ENCODE assay signal across 19 cellular contexts in genomic region chr11:86514453-86514852, GRCh38.
DNase-seq lines count a peak whose midpoint lies in the region; ATAC-seq, FAIRE-seq and TF ChIP-seq lines count a peak whose summit lies in the region.
"Had no signal": no experiment of that assay in that cellular context is flagged by ENCODE, and none has a peak within 500 bp of the region (broad histone marks: within the 10 kb centered on the region; RNA-seq: fewer than 3 reads in every experiment).

No MANE protein-coding gene starts in this region.

- RAD21 ChIA-PET in GM12878 (lab: Charles Lee; ENCODE audit: unreplicated experiment) = interaction anchor here (0.7 to 3.6 kb wide), 2 partner anchors 79 to 94 kb away, joined by 3 to 17 read pairs; no protein-coding TSS in a partner anchor

- no peak overlapping the region for H2AFZ ChIP-seq in Karpas-422 (ENCODE audit: low read length)
- no peak overlapping the region for H2AFZ ChIP-seq in GM12878 (ENCODE audit: control insufficient read depth, low read depth, low read length)

- POLR2A ChIA-PET in A549 (lab: Yijun Ruan, JAX) = no interaction called here
- POLR2A ChIA-PET in GM12878 (lab: Charles Lee) = no interaction called here

- FAIRE-seq in A549 (lab: Jason Lieb, UNC) = no peak
- FAIRE-seq in GM12878 (lab: Jason Lieb, UNC) = no peak
- FAIRE-seq: A204.1, H54 had no signal

- 96% methylated on average over 1 of the region's 1 CpG for WGBS in A549 (ENCODE audit: missing lambda C conversion rate)
- 5% methylated on average over 1 of the region's 1 CpG for WGBS in GM12878 (ENCODE audit: insufficient coverage, insufficient replicate concordance, low lambda C conversion rate, missing lambda C conversion rate)

- CTCF ChIA-PET in A549 (lab: Yijun Ruan, JAX) = interaction anchor here (0.8 to 2.0 kb wide), 4 partner anchors 8 to 104 kb away, joined by 3 to 5 read pairs (median 4); no protein-coding TSS in a partner anchor
- CTCF ChIA-PET in GM12878 (lab: Yijun Ruan, JAX) = interaction anchor here (0.9 to 2.3 kb wide), 6 partner anchors 29 to 94 kb away, joined by 3 to 9 read pairs (median 4); no protein-coding TSS in a partner anchor

- no peaks in the 10 kb centered on the region for H4K20me1 ChIP-seq in Karpas-422 (ENCODE audit: insufficient read depth, low read depth, low read length)
- no peaks in the 10 kb centered on the region for H4K20me1 ChIP-seq in GM12878 (ENCODE audit: control insufficient read depth, insufficient read depth)

- ATAC-seq in A549 (no peak), GM19452 (IDR thresholded peaks at IDR 0.05; ENCODE audit: unreplicated experiment) (peak; percentile 51), GM12878 (peak; percentile 45), SK-N-SH treated with all-trans-retinoic acid at 6 μM for 48 hours (no peak), HG03565 (IDR thresholded peaks at IDR 0.05; ENCODE audit: unreplicated experiment) (no peak)
- ATAC-seq: lower lobe of right lung had no signal

- H3K79me2 ChIP-seq in Karpas-422 (ENCODE audit: low read length) (no peaks in the 10 kb centered on the region), GM12878 (ENCODE audit: control insufficient read depth, insufficient read depth, low read length) (no peaks in the 10 kb centered on the region)

- H3K9me2 ChIP-seq in Karpas-422 (replicated peaks; ENCODE audit: insufficient read depth, low read length) = no peaks in the 10 kb centered on the region

- SMC1A ChIA-PET in GM12878 (lab: Charles Lee; ENCODE audit: uncharacterized antibody, unreplicated experiment) = interaction anchor here (1.0 to 2.5 kb wide), 10 partner anchors 9 to 94 kb away, joined by 3 to 10 read pairs (median 4); no protein-coding TSS in a partner anchor

- intact Hi-C loops in GM12878 (cut with micrococcal nuclease; ENCODE audit: unreplicated experiment) = no loop called here

- H3K36me3 ChIP-seq in Karpas-422 (ENCODE audit: insufficient read depth, low read length) (no peaks in the 10 kb centered on the region), GM12878 (ENCODE audit: control insufficient read depth in 2 of 2, insufficient read depth in 2 of 2, low read length in 1 of 2) (no peaks in the 10 kb centered on the region)
- H3K36me3 ChIP-seq: lower lobe of right lung had no signal

- in situ Hi-C loops in GM12878 (cut with MboI) = no loop called here

- peaks cover 9% of the 10 kb centered on the region; the same call in 1 of the 2 replicates for H3K27me3 ChIP-seq in Karpas-422 (ENCODE audit: low read length)
- H3K27me3 ChIP-seq in GM12878 (replicated peaks in 1 of 2; ENCODE audit: control insufficient read depth in 2 of 2, insufficient read depth in 2 of 2, low read length in 1 of 2) = peaks cover 0 to 1% of the 10 kb centered on the region in 2 experiments; a peak in 1 of 4 replicates
- H3K27me3 ChIP-seq: testis had no signal

- TF ChIP-seq POLR2A in A549 (IDR thresholded peaks at IDR 0.05; ENCODE audit: low read length) = no peak
- no peak for TF ChIP-seq POLR2A in GM12878 (IDR thresholded peaks at IDR 0.05; ENCODE audit: low read depth, low read length)

- DNase-seq in A549 (ENCODE audit: low read depth in 1 of 2, low spot score in 1 of 2) (no peak), Karpas-422 (peak; percentile 78), GM12878 (ENCODE audit: low read depth, low spot score) (no peak), SW480 (ENCODE audit: low spot score) (no peak), hepatic stellate cell (ENCODE audit: low spot score) (no peak)
- DNase-seq: CD8-positive, alpha-beta memory T cell; cerebellar nuclear complex; foreskin fibroblast; lower lobe of right lung; NCI-H2081 treated with DMSO at 0.1 percent for 48 hours; Right ventricle myocardium superior; T1000; testis had no signal

- TF ChIP-seq EP300 in A549 (IDR thresholded peaks at IDR 0.05) = no peak
- TF ChIP-seq EP300 in GM12878 (IDR thresholded peaks at IDR 0.05; ENCODE audit: borderline replicate concordance in 1 of 2, control insufficient read depth in 1 of 2, low read depth in 2 of 2, low read length in 2 of 2) = no peak

- no peak for TF ChIP-seq CTCF in A549 (IDR thresholded peaks at IDR 0.05)
- no peak for TF ChIP-seq CTCF in GM12878 (IDR thresholded peaks at IDR 0.05 in 2 of 3, conservative IDR thresholded peaks at IDR 0.05 in 1 of 3; ENCODE audit: control insufficient read depth in 2 of 3, extremely low read depth in 1 of 3, insufficient read depth in 1 of 3, low read depth in 3 of 3, low read length in 3 of 3)

- H3K4me3 ChIP-seq in A549 (no peak overlapping the region), Karpas-422 (ENCODE audit: low read length) (no peak overlapping the region), GM12878 (no peak overlapping the region)
- H3K4me3 ChIP-seq: lower lobe of right lung, testis had no signal

- H3K27ac ChIP-seq in A549 (peak overlapping the region; percentile 9 to 31; a peak in 3 of 6 replicates), Karpas-422 (ENCODE audit: low read length) (no peak overlapping the region), GM12878 (ENCODE audit: control insufficient read depth, insufficient read depth) (no peak overlapping the region)
- H3K27ac ChIP-seq: HL-60, lower lobe of right lung, testis had no signal

- peaks cover 70% of the 10 kb centered on the region for H3K4me1 ChIP-seq in A549
- H3K4me1 ChIP-seq in Karpas-422 (ENCODE audit: low read length) = peaks cover 6% of the 10 kb centered on the region
- no peaks in the 10 kb centered on the region for H3K4me1 ChIP-seq in GM12878 (ENCODE audit: control insufficient read depth, insufficient read depth, low read length)

- H3K4me2 ChIP-seq in A549 (no peak overlapping the region), Karpas-422 (ENCODE audit: low read depth, low read length, poor library complexity, severe bottlenecking) (no peak overlapping the region), GM12878 (ENCODE audit: control insufficient read depth, insufficient read depth) (no peak overlapping the region)

- peaks cover 19% of the 10 kb centered on the region for H3K9me3 ChIP-seq in A549
- no peaks in the 10 kb centered on the region for H3K9me3 ChIP-seq in Karpas-422 (ENCODE audit: low read length)
- H3K9me3 ChIP-seq in GM12878 (replicated peaks; ENCODE audit: control insufficient read depth, insufficient read depth, low read length) = no peaks in the 10 kb centered on the region; the same call in 2 of the 3 replicates
- H3K9me3 ChIP-seq: lower lobe of right lung, testis had no signal

- H3K9ac ChIP-seq in Karpas-422 (ENCODE audit: low read length) (no peak overlapping the region), GM12878 (ENCODE audit: control insufficient read depth, insufficient read depth, low read length) (no peak overlapping the region)

- BruUV-seq in GM12878 (replicated peaks; lab: Mats Ljungman, UMichigan) = no TSS peak

- no peak for TF ChIP-seq RAD21 in A549 (conservative IDR thresholded peaks at IDR 0.05 in 1 of 2, IDR thresholded peaks at IDR 0.05 in 1 of 2)
- TF ChIP-seq RAD21 in GM12878 (IDR thresholded peaks at IDR 0.05; ENCODE audit: insufficient read depth, low read depth, low read length) = no peak

TF ChIP-seq in A549, 52 proteins besides CTCF, POLR2A, EP300 and RAD21 (continues in another document):
- TF ChIP-seq ZFP36 (IDR thresholded peaks at IDR 0.05; ENCODE audit: borderline replicate concordance, partially characterized antibody) (no peak), RFX5 (IDR thresholded peaks at IDR 0.05) (no peak), CEBPB (IDR thresholded peaks at IDR 0.05) (no peak), ZNF302 (CRISPR knock-in tag; IDR thresholded peaks at IDR 0.05) (no peak), HEYL (CRISPR knock-in tag; IDR thresholded peaks at IDR 0.05) (no peak), JUNB (IDR thresholded peaks at IDR 0.05) (no peak), CBX2 (IDR thresholded peaks at IDR 0.05; ENCODE audit: borderline replicate concordance, low read depth) (no peak), HOXA7 (CRISPR knock-in tag; IDR thresholded peaks at IDR 0.05) (no peak), NPAS2 (CRISPR knock-in tag; IDR thresholded peaks at IDR 0.05; ENCODE audit: borderline replicate concordance) (no peak)
- TF ChIP-seq, protein P1, sequence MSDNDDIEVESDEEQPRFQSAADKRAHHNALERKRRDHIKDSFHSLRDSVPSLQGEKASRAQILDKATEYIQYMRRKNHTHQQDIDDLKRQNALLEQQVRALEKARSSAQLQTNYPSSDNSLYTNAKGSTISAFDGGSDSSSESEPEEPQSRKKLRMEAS (IDR thresholded peaks at IDR 0.05) = no peak

TF ChIP-seq in GM12878, 131 proteins besides CTCF, POLR2A, EP300 and RAD21 (continues in another document):
- no peak for TF ChIP-seq IKZF1 (conservative IDR thresholded peaks at IDR 0.05)
- TF ChIP-seq SPI1 (IDR thresholded peaks at IDR 0.05; ENCODE audit: borderline replicate concordance, insufficient read depth, low read depth, low read length) = peak; percentile 31; the same call in 1 of the 2 replicates

TF ChIP-seq in SK-N-SH treated with all-trans-retinoic acid at 6 μM for 48 hours, 23 proteins besides CTCF, POLR2A, EP300 and RAD21 (continues in another document):
- TF ChIP-seq RARB (CRISPR knock-in tag; IDR thresholded peaks at IDR 0.05) (no peak), OSR1 (CRISPR knock-in tag; IDR thresholded peaks at IDR 0.05) (no peak), ZNF565 (CRISPR knock-in tag; conservative IDR thresholded peaks at IDR 0.05; ENCODE audit: low read depth) (no peak), ZC3H10 (CRISPR knock-in tag; IDR thresholded peaks at IDR 0.05) (no peak), BACH2 (CRISPR knock-in tag; IDR thresholded peaks at IDR 0.05; ENCODE audit: borderline replicate concordance) (no peak)
- TF ChIP-seq, protein P2, sequence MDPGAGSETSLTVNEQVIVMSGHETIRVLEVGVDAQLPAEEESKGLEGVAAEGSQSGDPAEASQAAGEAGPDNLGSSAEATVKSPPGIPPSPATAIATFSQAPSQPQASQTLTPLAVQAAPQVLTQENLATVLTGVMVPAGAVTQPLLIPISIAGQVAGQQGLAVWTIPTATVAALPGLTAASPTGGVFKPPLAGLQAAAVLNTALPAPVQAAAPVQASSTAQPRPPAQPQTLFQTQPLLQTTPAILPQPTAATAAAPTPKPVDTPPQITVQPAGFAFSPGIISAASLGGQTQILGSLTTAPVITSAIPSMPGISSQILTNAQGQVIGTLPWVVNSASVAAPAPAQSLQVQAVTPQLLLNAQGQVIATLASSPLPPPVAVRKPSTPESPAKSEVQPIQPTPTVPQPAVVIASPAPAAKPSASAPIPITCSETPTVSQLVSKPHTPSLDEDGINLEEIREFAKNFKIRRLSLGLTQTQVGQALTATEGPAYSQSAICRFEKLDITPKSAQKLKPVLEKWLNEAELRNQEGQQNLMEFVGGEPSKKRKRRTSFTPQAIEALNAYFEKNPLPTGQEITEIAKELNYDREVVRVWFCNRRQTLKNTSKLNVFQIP (CRISPR knock-in tag; IDR thresholded peaks at IDR 0.05; ENCODE audit: borderline replicate concordance, low read depth) = no peak

Comparison
In these comparisons a context has a peak if more than half of its experiments do, and no peak if none do; other contexts are left out.
1. ATAC-seq: peak in GM19452 (single experiment) and GM12878 (single experiment); none in A549 (0 of 2), SK-N-SH treated with all-trans-retinoic acid at 6 μM for 48 hours (single experiment) and HG03565 (single experiment).
2. H3K27ac ChIP-seq: peak in A549 (2 of 2); none in Karpas-422 (single experiment) and GM12878 (single experiment).